In the genomic region with DNA sequence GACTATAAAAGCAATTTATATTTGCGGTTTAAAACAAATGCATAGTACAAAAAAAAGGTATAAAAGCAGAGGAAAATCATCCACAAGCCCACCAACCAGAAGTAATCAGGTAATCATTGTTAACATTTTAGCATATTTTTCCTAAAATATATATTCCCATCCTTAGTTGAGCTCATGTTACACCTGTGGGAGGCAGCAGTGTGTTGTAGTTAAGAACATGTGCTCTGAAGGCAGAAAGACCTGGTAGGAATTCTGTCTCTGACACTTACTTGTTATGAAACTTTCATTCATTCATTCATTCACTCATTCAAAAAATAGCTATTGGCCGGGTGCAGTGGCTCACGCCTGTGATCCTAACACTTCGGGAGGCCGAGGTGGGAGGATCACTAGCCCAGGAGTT, we compare ENCODE assay signal across 8 cellular contexts. TPM values are rescaled to one million over a fixed set of nuclear protein-coding genes. Genes with fewer than 3 reads are reported as not detected.
DNase-seq lines count a peak whose midpoint lies in the region; ATAC-seq, FAIRE-seq and TF ChIP-seq lines count a peak whose summit lies in the region.

No MANE protein-coding gene starts in this region.

- ATAC-seq in A549 (peak; percentile 73 to 84; a peak in 5 of 6 replicates), HG03135 (IDR thresholded peaks at IDR 0.05; ENCODE audit: unreplicated experiment) (no peak)

- H3K36me3 ChIP-seq in hepatocyte (replicated peaks; ENCODE audit: insufficient read depth, low read depth) (no peaks in the 10 kb centered on the region), Peyer's patch (no peaks in the 10 kb centered on the region)

- H2AFZ ChIP-seq in hepatocyte: no peak overlapping the region

- TF ChIP-seq CTCF in A549 (IDR thresholded peaks at IDR 0.05) (peak; percentile 65), GM12865 (IDR thresholded peaks at IDR 0.05; ENCODE audit: insufficient read depth, low read depth, low read length, missing control alignments) (peak; percentile 23), hepatocyte (IDR thresholded peaks at IDR 0.05; ENCODE audit: poor library complexity) (peak; percentile 54), Peyer's patch (IDR thresholded peaks at IDR 0.05) (peak in 2 of 6 experiments; percentile 13 to 21)

- no peak overlapping the region for H3K4me2 ChIP-seq in A549
- no peak overlapping the region for H3K4me2 ChIP-seq in hepatocyte

- FAIRE-seq in A549 (lab: Jason Lieb, UNC): peak; percentile 99
- no peak for FAIRE-seq in GM12891 (lab: Jason Lieb, UNC)

- DNase-seq in A549 (ENCODE audit: low read depth in 1 of 2, low spot score in 1 of 2) (peak; percentile 34 to 75), GM12865 (ENCODE audit: low read depth) (peak; percentile 30), SW480 (ENCODE audit: low spot score) (peak; percentile 37), hepatocyte (ENCODE audit: low spot score) (peak; percentile 54), epidermal melanocyte (ENCODE audit: insufficient read length, low spot score) (no peak), GM12891 (ENCODE audit: insufficient read length, low spot score) (no peak), Peyer's patch (no peak)

- H3K27me3 ChIP-seq in hepatocyte (no peaks in the 10 kb centered on the region), Peyer's patch (no peaks in the 10 kb centered on the region)

- no peaks in the 10 kb centered on the region for H3K9me2 ChIP-seq in hepatocyte (replicated peaks; ENCODE audit: insufficient read depth)

- H3K27ac ChIP-seq in A549 (peak overlapping the region in 1 of 2 experiments; percentile 50; a peak in 1 of 6 replicates), hepatocyte (no peak overlapping the region), Peyer's patch (no peak overlapping the region)

- no peaks in the 10 kb centered on the region for H4K20me1 ChIP-seq in hepatocyte (ENCODE audit: insufficient read depth, poor library complexity, severe bottlenecking)

- H3K4me3 ChIP-seq in A549: no peak overlapping the region
- no peak overlapping the region for H3K4me3 ChIP-seq in GM12865 (ENCODE audit: low read depth, low read length)
- H3K4me3 ChIP-seq in hepatocyte: no peak overlapping the region
- no peak overlapping the region for H3K4me3 ChIP-seq in Peyer's patch

- peaks cover 11% of the 10 kb centered on the region for H3K4me1 ChIP-seq in A549
- no peaks in the 10 kb centered on the region for H3K4me1 ChIP-seq in hepatocyte (ENCODE audit: insufficient read depth)
- no peaks in the 10 kb centered on the region for H3K4me1 ChIP-seq in Peyer's patch

- WGBS in A549 (ENCODE audit: missing lambda C conversion rate): 30% methylated on average over 5 of the region's 5 CpGs
- WGBS in hepatocyte (ENCODE audit: low lambda C conversion rate, missing lambda C conversion rate): 80% methylated on average over 5 of the region's 5 CpGs

- POLR2A ChIA-PET in A549 (lab: Yijun Ruan, JAX): interaction anchor here (1.0 to 1.1 kb wide), 2 partner anchors 15 to 477 kb away, joined by 3 to 5 read pairs; partner anchors contain the start of gene CDKL5

- H3K9me3 ChIP-seq in A549 (no peaks in the 10 kb centered on the region), hepatocyte (ENCODE audit: low read depth) (no peaks in the 10 kb centered on the region), Peyer's patch (no peaks in the 10 kb centered on the region)

- peak; percentile 79 to 82 for TF ChIP-seq RAD21 in A549 (conservative IDR thresholded peaks at IDR 0.05 in 1 of 2, IDR thresholded peaks at IDR 0.05 in 1 of 2)

- no peak for TF ChIP-seq EP300 in A549 (IDR thresholded peaks at IDR 0.05)

- no peak for TF ChIP-seq POLR2A in A549 (IDR thresholded peaks at IDR 0.05; ENCODE audit: low read length)
- TF ChIP-seq POLR2A in GM12891 (IDR thresholded peaks at IDR 0.05; ENCODE audit: low read depth, low read length): no peak
- TF ChIP-seq POLR2A in Peyer's patch (IDR thresholded peaks at IDR 0.05): no peak

- no peaks in the 10 kb centered on the region for H3K79me2 ChIP-seq in hepatocyte

- CTCF ChIA-PET in A549 (lab: Yijun Ruan, JAX): interaction anchor here (0.5 to 1.9 kb wide), 36 partner anchors 8 to 1076 kb away, joined by 3 to 19 read pairs (median 4); partner anchors contain the start of gene CDKL5

TF ChIP-seq in A549, 52 proteins besides CTCF, POLR2A, EP300 and RAD21:
- TF ChIP-seq KDM5A (IDR thresholded peaks at IDR 0.05): no peak
- TF ChIP-seq HEYL (CRISPR knock-in tag; IDR thresholded peaks at IDR 0.05): no peak
- TF ChIP-seq SMC3 (IDR thresholded peaks at IDR 0.05): peak; percentile 75
- no peak for TF ChIP-seq RFX5 (IDR thresholded peaks at IDR 0.05)
- no peak for TF ChIP-seq CEBPB (IDR thresholded peaks at IDR 0.05)
- TF ChIP-seq CBX2 (IDR thresholded peaks at IDR 0.05; ENCODE audit: borderline replicate concordance, low read depth): no peak
- no peak for TF ChIP-seq FOXS1 (CRISPR knock-in tag; IDR thresholded peaks at IDR 0.05)
- TF ChIP-seq MAX (IDR thresholded peaks at IDR 0.05): peak; percentile 48; the same call in 1 of the 2 replicates
- TF ChIP-seq RARB (CRISPR knock-in tag; IDR thresholded peaks at IDR 0.05): no peak
- no peak for TF ChIP-seq SREBF2 (IDR thresholded peaks at IDR 0.05)
- TF ChIP-seq MYC (IDR thresholded peaks at IDR 0.05; ENCODE audit: borderline replicate concordance, low read length): peak; percentile 56; the same call in 1 of the 2 replicates
TF ChIP-seq in A549: peak in this region for 3.

TF ChIP-seq in GM12891, 5 proteins besides CTCF, POLR2A, EP300 and RAD21:
- no peak for TF ChIP-seq PAX5 (IDR thresholded peaks at IDR 0.05; ENCODE audit: insufficient read depth, low read length, severe bottlenecking)
- no peak for TF ChIP-seq SPI1 (IDR thresholded peaks at IDR 0.05; ENCODE audit: low read depth, low read length)
- no peak for TF ChIP-seq POU2F2 (IDR thresholded peaks at IDR 0.05; ENCODE audit: low read depth, low read length)
- TF ChIP-seq TAF1 (IDR thresholded peaks at IDR 0.05; ENCODE audit: low read depth, low read length): no peak
- no peak for TF ChIP-seq POLR2AphosphoS5 (IDR thresholded peaks at IDR 0.05; ENCODE audit: low read depth, low read length)

RNA-seq across cellular contexts. Expression of gene CDKL5, which starts 15.4 kb away (rescaled TPM):
- polyA plus RNA-seq in A549 (2011; rRNA removed) (19.4 and 22.8 TPM in 2 replicates), A549 (2017; fragmentation: RNase III; extraction: RNeasy Plus Mini Kit Qiagen cat#74134 plus additional on column Dnase treatment) (4.9 to 5.4 TPM (median 5.3 TPM) in 3 replicates), hepatocyte (6.5 and 7.6 TPM in 2 replicates)
- 2.0 and 2.6 TPM in 2 replicates for polyA plus RNA-seq in A549 (2012; cell fraction: cytosol; rRNA removed)
- 2.0 and 2.9 TPM in 2 replicates for polyA plus RNA-seq in A549 (2012; cell fraction: nucleus; rRNA removed)
- polyA minus RNA-seq in A549 (2011; rRNA and poly(A)+ RNA removed): 32.1 and 35.0 TPM in 2 replicates
- total RNA-seq in hepatocyte (16.9 and 17.7 TPM in 2 replicates), Peyer's patch (1 to 10 TPM; 1.4 to 3.3 (median 2.5) TPM)
- polyA plus RNA-seq in GM12891 (2012; ENCODE audit: low read depth, missing spikeins): 3.2 TPM

RNA-seq across cellular contexts. Expression of gene SCML2, which starts 55.5 kb away (rescaled TPM):
- polyA plus RNA-seq in A549 (2011; rRNA removed): 11.1 and 13.9 TPM in 2 replicates
- polyA plus RNA-seq in A549 (2012; cell fraction: cytosol; rRNA removed): 6.1 and 7.4 TPM in 2 replicates
- polyA plus RNA-seq in A549 (2012; cell fraction: nucleus; rRNA removed): 8.4 and 16.3 TPM in 2 replicates
- 8.0 to 8.6 TPM (median 8.0 TPM) in 3 replicates for polyA plus RNA-seq in A549 (2017; fragmentation: RNase III; extraction: RNeasy Plus Mini Kit Qiagen cat#74134 plus additional on column Dnase treatment)
- 5.6 and 6.7 TPM in 2 replicates for polyA minus RNA-seq in A549 (2011; rRNA and poly(A)+ RNA removed)
- 4.5 and 5.7 TPM in 2 replicates for total RNA-seq in hepatocyte
- 3.6 and 4.8 TPM in 2 replicates for polyA plus RNA-seq in hepatocyte
- 0.06 TPM for polyA plus RNA-seq in GM12891 (2012; ENCODE audit: low read depth, missing spikeins)
- under 1 TPM in 3 of 4 donors, not detected in 1; 0.35 to 0.47 (median 0.40) TPM for total RNA-seq in Peyer's patch

Comparison
In these comparisons a context has a peak if more than half of its experiments do, and no peak if none do; other contexts are left out.
1. DNase-seq: peak in A549 (2 of 2), GM12865 (single experiment), SW480 (single experiment) and hepatocyte (single experiment); none in epidermal melanocyte (single experiment), GM12891 (single experiment) and Peyer's patch (0 of 3).